9 cellular contexts compared by ENCODE assay signal in genomic region chr1:230578621-230579020, GRCh38.
"Had no signal": no experiment of that assay in that cellular context is flagged by ENCODE, and none has a peak within 500 bp of the region (broad histone marks: within the 10 kb centered on the region; RNA-seq: fewer than 3 reads in every experiment).

No MANE protein-coding gene starts in this region.

- H3K4me3 Mint-ChIP-seq: HFFc6 had no signal

- H3K4me1 ChIP-seq: HAP-1 had no signal

- H3K4me3 ChIP-seq: GM23248, HAP-1 had no signal

- H3K9ac ChIP-seq: GM23248 had no signal

- ATAC-seq: HCT116 had no signal

- H3K36me3 ChIP-seq: HAP-1 had no signal

- H3K9me3 ChIP-seq: HAP-1 had no signal

- DNase-seq: GM23248, GOT3, H7, HFFc6, IMR-90, KBM-7 had no signal

- H3K27ac Mint-ChIP-seq: HFFc6 had no signal

- H3K27ac ChIP-seq: GM23248, HL-60 had no signal
